8 cellular contexts compared by ENCODE assay signal in genomic region chr2:38876407-38876806, GRCh38. TPM values are rescaled to one million over a fixed set of nuclear protein-coding genes. Genes with fewer than 3 reads are reported as not detected.
DNase-seq lines count a peak whose midpoint lies in the region; ATAC-seq and TF ChIP-seq lines count a peak whose summit lies in the region.

No MANE protein-coding gene starts in this region.

- no peaks in the 10 kb centered on the region for H3K9me2 ChIP-seq in neural cell (ENCODE audit: insufficient read depth, low read length)

- no peak for TF ChIP-seq EP300 in neural cell (conservative IDR thresholded peaks at IDR 0.05; ENCODE audit: poor library complexity, severe bottlenecking)

- peak overlapping the region; percentile 84 for H3K9ac ChIP-seq in neural cell (ENCODE audit: low read length)

- peak overlapping the region; percentile 95 to 99 (median 98) for H3K4me3 Mint-ChIP-seq in CD4-positive, alpha-beta memory T cell
- H3K4me3 Mint-ChIP-seq in dendritic cell treated with granulocyte-macrophage colony-stimulating factor and Interleukin-4, amounts not matched to agents 40 ng/mL and 50 ng/mL, for 4 days: peak overlapping the region; percentile 85

- no peaks in the 10 kb centered on the region for H3K27me3 ChIP-seq in CD4-positive, alpha-beta memory T cell (ENCODE audit: insufficient read depth, low read length)
- no peaks in the 10 kb centered on the region for H3K27me3 ChIP-seq in neural cell (ENCODE audit: insufficient read depth, low read depth, low read length)

- ATAC-seq in HG03460 (IDR thresholded peaks at IDR 0.05; ENCODE audit: unreplicated experiment) (no peak), GM19023 (IDR thresholded peaks at IDR 0.05; ENCODE audit: unreplicated experiment) (no peak)

- peaks cover 0 to 9% (median 5%) of the 10 kb centered on the region in 8 donors for H3K9me3 Mint-ChIP-seq in CD4-positive, alpha-beta memory T cell
- peaks cover 17% of the 10 kb centered on the region for H3K9me3 Mint-ChIP-seq in dendritic cell treated with granulocyte-macrophage colony-stimulating factor and Interleukin-4, amounts not matched to agents 40 ng/mL and 50 ng/mL, for 4 days

- TF ChIP-seq RAD21 in neural cell (conservative IDR thresholded peaks at IDR 0.05): no peak

- no peaks in the 10 kb centered on the region for H3K36me3 ChIP-seq in CD4-positive, alpha-beta memory T cell (ENCODE audit: insufficient read depth, low read length)
- no peaks in the 10 kb centered on the region for H3K36me3 ChIP-seq in neural cell (ENCODE audit: insufficient read depth, low read length)

- H3K79me2 ChIP-seq in neural cell (replicated peaks; ENCODE audit: insufficient read depth, low read length): peaks cover 49% of the 10 kb centered on the region

- DNase-seq in CD4-positive, alpha-beta memory T cell: no peak
- DNase-seq in LNCaP clone FGC (ENCODE audit: low read depth) (no peak), D341Med (ENCODE audit: low spot score) (no peak)
- DNase-seq in stimulated activated CD8-positive, alpha-beta memory T cell treated with anti-CD3 and anti-CD28 coated beads, Interleukin-4, amount 100 ng/mL, for 48 hours: no peak

- CTCF ChIA-PET in CD4-positive, alpha-beta memory T cell (lab: Charles Lee; ENCODE audit: partially characterized antibody): no interaction called here

- H3K27ac Mint-ChIP-seq in CD4-positive, alpha-beta memory T cell: peak overlapping the region; percentile 89 to 98 (median 98)
- peak overlapping the region; percentile 85 for H3K27ac Mint-ChIP-seq in dendritic cell treated with granulocyte-macrophage colony-stimulating factor and Interleukin-4, amounts not matched to agents 40 ng/mL and 50 ng/mL, for 4 days

- peaks cover 15 to 28% (median 24%) of the 10 kb centered on the region in 4 donors for H3K4me1 Mint-ChIP-seq in CD4-positive, alpha-beta memory T cell
- peaks cover 27% of the 10 kb centered on the region for H3K4me1 Mint-ChIP-seq in dendritic cell treated with granulocyte-macrophage colony-stimulating factor and Interleukin-4, amounts not matched to agents 40 ng/mL and 50 ng/mL, for 4 days (ENCODE audit: low read depth)

- no peaks in the 10 kb centered on the region for H3K27me3 Mint-ChIP-seq in CD4-positive, alpha-beta memory T cell
- H3K27me3 Mint-ChIP-seq in dendritic cell treated with granulocyte-macrophage colony-stimulating factor and Interleukin-4, amounts not matched to agents 40 ng/mL and 50 ng/mL, for 4 days: no peaks in the 10 kb centered on the region

- H3K9me3 ChIP-seq in CD4-positive, alpha-beta memory T cell (ENCODE audit: control insufficient read depth in 1 of 2, low read length in 2 of 2): no peaks in the 10 kb centered on the region
- H3K9me3 ChIP-seq in neural cell (ENCODE audit: low read length): no peaks in the 10 kb centered on the region

- peaks cover 12 to 21% of the 10 kb centered on the region in 2 donors for H3K36me3 Mint-ChIP-seq in CD4-positive, alpha-beta memory T cell
- H3K36me3 Mint-ChIP-seq in dendritic cell treated with granulocyte-macrophage colony-stimulating factor and Interleukin-4, amounts not matched to agents 40 ng/mL and 50 ng/mL, for 4 days (ENCODE audit: low read depth): peaks cover 31% of the 10 kb centered on the region

- TF ChIP-seq CTCF in LNCaP clone FGC (IDR thresholded peaks at IDR 0.05; ENCODE audit: control insufficient read depth, extremely low read depth, insufficient read depth) (no peak), neural cell (IDR thresholded peaks at IDR 0.05; ENCODE audit: poor library complexity, severe bottlenecking) (no peak)

- peak overlapping the region; percentile 94 for H2AFZ ChIP-seq in neural cell (ENCODE audit: low read depth, low read length)

- intact Hi-C loops in CD4-positive, alpha-beta memory T cell (cut with micrococcal nuclease): no loop called here
- intact Hi-C loops in dendritic cell treated with granulocyte-macrophage colony-stimulating factor and Interleukin-4, amounts not matched to agents 40 ng/mL and 50 ng/mL, for 4 days (cut with micrococcal nuclease): loop anchor here (10.0 kb wide), 1 partner anchor 102 kb away; the partner anchor contains the start of gene GEMIN6

- H3F3A ChIP-seq in neural cell (ENCODE audit: insufficient read depth, low read length, poor library complexity, severe bottlenecking): no peaks in the 10 kb centered on the region

- peaks cover 15% of the 10 kb centered on the region for H3K4me1 ChIP-seq in CD4-positive, alpha-beta memory T cell (ENCODE audit: insufficient read depth, low read length)

- H4K20me1 ChIP-seq in neural cell (ENCODE audit: insufficient read depth): no peaks in the 10 kb centered on the region

- H3K4me2 ChIP-seq in neural cell (ENCODE audit: low read length): peak overlapping the region; percentile 80

- peak overlapping the region; percentile 95 to 97 for H3K4me3 ChIP-seq in CD4-positive, alpha-beta memory T cell (ENCODE audit: low read length in 2 of 2)
- H3K4me3 ChIP-seq in LNCaP clone FGC (ENCODE audit: low read depth, low read length): peak overlapping the region; percentile 80
- peak overlapping the region; percentile 96 for H3K4me3 ChIP-seq in neural cell (ENCODE audit: low read length)

- H3K27ac ChIP-seq in CD4-positive, alpha-beta memory T cell (ENCODE audit: low read depth, low read length): peak overlapping the region; percentile 72
- no peak overlapping the region for H3K27ac ChIP-seq in neural cell (ENCODE audit: low read length)

- POLR2A ChIA-PET in CD4-positive, alpha-beta memory T cell (lab: Charles Lee; ENCODE audit: partially characterized antibody): interaction anchor here (2.5 kb wide), 1 partner anchor 125 kb away, joined by 29 read pairs; the partner anchor contains the start of gene SRSF7

TF ChIP-seq in neural cell, 6 proteins besides CTCF, POLR2A, EP300 and RAD21:
- TF ChIP-seq EZH2 (IDR thresholded peaks at IDR 0.05; ENCODE audit: borderline replicate concordance, insufficient read depth, low read length, poor library complexity, severe bottlenecking): no peak
- no peak for TF ChIP-seq REST (IDR thresholded peaks at IDR 0.05; ENCODE audit: borderline replicate concordance)
- no peak for TF ChIP-seq SMC3 (conservative IDR thresholded peaks at IDR 0.05; ENCODE audit: poor library complexity)
- no peak for TF ChIP-seq POLR2AphosphoS5 (IDR thresholded peaks at IDR 0.05)
- TF ChIP-seq MXI1 (conservative IDR thresholded peaks at IDR 0.05; ENCODE audit: poor library complexity, severe bottlenecking): no peak
- no peak for TF ChIP-seq TAF1 (IDR thresholded peaks at IDR 0.05; ENCODE audit: low read depth)

RNA-seq across cellular contexts. Expression of gene MORN2, which starts 0.6 kb away (rescaled TPM):
- 1 to 10 TPM in 1 of 2 experiments, under 1 TPM in 1; 0.49 to 2.0 TPM for total RNA-seq in CD4-positive, alpha-beta memory T cell
- polyA plus RNA-seq in CD4-positive, alpha-beta memory T cell: 1 to 10 TPM; 2.8 to 5.9 TPM
- polyA plus RNA-seq in neural cell: 114 and 116 TPM in 2 replicates
- polyA minus RNA-seq in neural cell: 28.0 and 38.9 TPM in 2 replicates

RNA-seq across cellular contexts. Expression of gene DHX57, which starts 0.7 kb away (rescaled TPM):
- 10 to 100 TPM; 16.6 to 23.5 TPM for total RNA-seq in CD4-positive, alpha-beta memory T cell
- 1 to 10 TPM; 3.9 to 8.7 TPM for polyA plus RNA-seq in CD4-positive, alpha-beta memory T cell
- 44.0 and 45.2 TPM in 2 replicates for polyA plus RNA-seq in neural cell
- polyA minus RNA-seq in neural cell: 70.4 and 78.3 TPM in 2 replicates

RNA-seq across cellular contexts. Expression of gene ARHGEF33, which starts 13.3 kb away (rescaled TPM):
- under 1 TPM in 1 of 2 experiments, not detected in 1; 0.53 TPM for total RNA-seq in CD4-positive, alpha-beta memory T cell
- polyA plus RNA-seq in CD4-positive, alpha-beta memory T cell: under 1 TPM in 1 of 2 donors, not detected in 1; 0.09 TPM
- polyA plus RNA-seq in neural cell: 1.5 and 2.5 TPM in 2 replicates
- 3.4 and 3.6 TPM in 2 replicates for polyA minus RNA-seq in neural cell

Comparison
In these comparisons a context has a peak if more than half of its experiments do, and no peak if none do; other contexts are left out.
1. RNA of gene MORN2, which starts 0.6 kb away (polyA plus RNA-seq): 114 to 116 TPM in neural cell; 2.8 to 5.9 TPM in CD4-positive, alpha-beta memory T cell; every median in the first group is over 10 times any median in the second.
2. Peak in every context shown above with its lines, with median percentiles within 50 percentile points of each other: H3K4me3 ChIP-seq.